ENCODE assay signal across 17 cellular contexts in the genomic region with DNA sequence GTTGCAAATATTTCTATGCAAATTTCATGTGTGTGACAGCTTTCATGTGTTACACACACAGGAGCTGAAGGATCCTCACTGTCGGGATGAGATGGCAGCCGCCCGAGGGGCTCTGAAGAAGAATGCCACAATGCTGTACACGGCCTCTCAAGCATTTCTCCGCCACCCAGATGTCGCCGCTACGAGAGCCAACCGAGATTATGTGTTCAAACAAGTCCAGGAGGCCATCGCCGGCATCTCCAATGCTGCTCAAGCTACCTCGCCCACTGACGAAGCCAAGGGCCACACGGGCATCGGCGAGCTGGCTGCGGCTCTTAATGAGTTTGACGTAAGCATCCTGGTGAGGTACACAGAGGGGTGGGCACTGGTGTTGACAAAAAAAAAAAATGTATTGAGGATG.
DNase-seq lines count a peak whose midpoint lies in the region; ATAC-seq, FAIRE-seq and TF ChIP-seq lines count a peak whose summit lies in the region.
"Had no signal": no experiment of that assay in that cellular context is flagged by ENCODE, and none has a peak within 500 bp of the region (broad histone marks: within the 10 kb centered on the region; RNA-seq: fewer than 3 reads in every experiment).

No MANE protein-coding gene starts in this region.

- H4K8ac ChIP-seq in H1 (ENCODE audit: extremely low read depth, insufficient read depth, low read length) (no peak overlapping the region), trophoblast cell (ENCODE audit: low read depth, low read length) (no peak overlapping the region)

- no peak for ATAC-seq in left colon

- H3K9me2 ChIP-seq in PC-9 (ENCODE audit: insufficient read depth): no peaks in the 10 kb centered on the region

- no peak overlapping the region for H3K27ac ChIP-seq in PC-9
- no peak overlapping the region for H3K27ac ChIP-seq in H1 (ENCODE audit: low read depth, low read length)
- no peak overlapping the region for H3K27ac ChIP-seq in trophoblast cell (ENCODE audit: low read depth, low read length)
- H3K27ac ChIP-seq: GM23248 had no signal

- no peaks in the 10 kb centered on the region for H3F3A ChIP-seq in PC-9 (ENCODE audit: insufficient read depth, low read depth)

- H3K79me2 ChIP-seq in PC-9 (ENCODE audit: low read depth) (no peaks in the 10 kb centered on the region), H1 (ENCODE audit: control insufficient read depth in 1 of 2, insufficient read depth in 2 of 2, low read length in 2 of 2) (no peaks in the 10 kb centered on the region), trophoblast cell (ENCODE audit: control insufficient read depth, insufficient read depth, low read length, poor library complexity) (no peaks in the 10 kb centered on the region)

- H3K14ac ChIP-seq in H1 (ENCODE audit: insufficient read length) (no peak overlapping the region), trophoblast cell (ENCODE audit: low read length) (no peak overlapping the region)

- H2BK5ac ChIP-seq in H1 (ENCODE audit: low read depth, low read length) (no peak overlapping the region), trophoblast cell (ENCODE audit: low read depth, low read length, poor library complexity) (no peak overlapping the region)

- H3K23me2 ChIP-seq in H1 (ENCODE audit: low read depth, low read length): no peaks in the 10 kb centered on the region

- H4K12ac ChIP-seq in trophoblast cell (ENCODE audit: low read depth, low read length): no peak overlapping the region

- no peak overlapping the region for H2AK5ac ChIP-seq in H1 (ENCODE audit: low read depth, low read length)
- no peak overlapping the region for H2AK5ac ChIP-seq in trophoblast cell (ENCODE audit: low read length)

- BruUV-seq in PC-9 (replicated peaks; lab: Mats Ljungman, UMichigan): no TSS peak

- no peak overlapping the region for H4K5ac ChIP-seq in H1 (ENCODE audit: insufficient read length, low read depth, low read length)

- H3K4me2 ChIP-seq in PC-9 (no peak overlapping the region), H1 (ENCODE audit: insufficient read depth in 1 of 2, low read depth in 2 of 2, low read length in 2 of 2) (no peak overlapping the region), trophoblast cell (ENCODE audit: low read length) (no peak overlapping the region)

- TF ChIP-seq EP300 in H1 (IDR thresholded peaks at IDR 0.05; ENCODE audit: borderline replicate concordance in 1 of 2, low read depth in 2 of 2, low read length in 2 of 2): no peak

- no peak overlapping the region for H2BK20ac ChIP-seq in H1 (ENCODE audit: low read length)

- no peak overlapping the region for H3K23ac ChIP-seq in H1 (ENCODE audit: insufficient read length)
- no peak overlapping the region for H3K23ac ChIP-seq in trophoblast cell (ENCODE audit: low read length)

- no peak overlapping the region for H3K4me3 ChIP-seq in PC-9
- H3K4me3 ChIP-seq in H1 (ENCODE audit: extremely low read depth in 1 of 4, insufficient read depth in 2 of 4, low read depth in 3 of 4, low read length in 4 of 4): no peak overlapping the region
- peak overlapping the region; percentile 56 for H3K4me3 ChIP-seq in trophoblast cell (ENCODE audit: low read depth, low read length)
- no peak overlapping the region for H3K4me3 ChIP-seq in HAP-1
- H3K4me3 ChIP-seq: GM23248 had no signal

- TF ChIP-seq CTCF in PC-9 (conservative IDR thresholded peaks at IDR 0.05): no peak
- TF ChIP-seq CTCF in H1 (IDR thresholded peaks at IDR 0.05; ENCODE audit: control extremely low read depth in 1 of 3, insufficient read depth in 1 of 3, low read depth in 1 of 3, low read length in 3 of 3): no peak

- POLR2A ChIA-PET in PC-9 (lab: Charles Lee; ENCODE audit: unreplicated experiment) (no interaction called here), H1 (lab: Charles Lee; ENCODE audit: partially characterized antibody) (no interaction called here)

- H3K18ac ChIP-seq in H1 (ENCODE audit: extremely low read depth, low read length): no peak overlapping the region
- no peak overlapping the region for H3K18ac ChIP-seq in trophoblast cell (ENCODE audit: low read length)

- H3K9ac ChIP-seq in H1 (replicated peaks in 1 of 4; ENCODE audit: extremely low read depth in 1 of 4, low read depth in 3 of 4, low read length in 3 of 4) (no peak overlapping the region), trophoblast cell (ENCODE audit: low read length) (no peak overlapping the region)
- H3K9ac ChIP-seq: GM23248 had no signal

- in situ Hi-C loops in HAP-1 (cut with MboI; ENCODE audit: low sequenced_read_pairs): no loop called here

- no peak for TF ChIP-seq POLR2A in H1 (IDR thresholded peaks at IDR 0.05; ENCODE audit: control extremely low read depth in 1 of 2, low read depth in 2 of 2, low read length in 2 of 2)

- no peak overlapping the region for H2BK15ac ChIP-seq in H1 (ENCODE audit: low read length)

- no peaks in the 10 kb centered on the region for H3K79me1 ChIP-seq in H1 (ENCODE audit: low read depth, low read length)
- H3K79me1 ChIP-seq in trophoblast cell (ENCODE audit: low read length): no peaks in the 10 kb centered on the region

- H3K36me3 ChIP-seq in PC-9 (ENCODE audit: low read depth) (no peaks in the 10 kb centered on the region), H1 (ENCODE audit: control insufficient read depth in 2 of 4, insufficient read depth in 4 of 4, low read length in 3 of 4) (no peaks in the 10 kb centered on the region), trophoblast cell (ENCODE audit: control insufficient read depth in 1 of 2, insufficient read depth in 2 of 2, low read length in 2 of 2) (no peaks in the 10 kb centered on the region), HAP-1 (replicated peaks) (no peaks in the 10 kb centered on the region)

- WGBS in H1 (ENCODE audit: extremely low coverage in 1 of 2, insufficient coverage in 1 of 2, insufficient read length in 1 of 2, insufficient replicate concordance in 2 of 2, low coverage in 1 of 2, low lambda C conversion rate in 2 of 2, missing lambda C conversion rate in 1 of 2), 2 experiments: 97% methylated on average over 18 of the region's 18 CpGs; no CpG with 5 or more reads in 1 of the 2 experiments
- WGBS in trophoblast cell (ENCODE audit: extremely low coverage, insufficient coverage, insufficient read length): no CpG with 5 or more reads among the region's 18 CpGs

- no peaks in the 10 kb centered on the region for H3K4me1 ChIP-seq in PC-9 (replicated peaks; ENCODE audit: insufficient read depth)
- H3K4me1 ChIP-seq in H1 (replicated peaks in 1 of 4; ENCODE audit: control insufficient read depth in 3 of 4, insufficient read depth in 4 of 4, low read length in 3 of 4): no peaks in the 10 kb centered on the region
- no peaks in the 10 kb centered on the region for H3K4me1 ChIP-seq in trophoblast cell (ENCODE audit: control insufficient read depth in 1 of 2, insufficient read depth in 2 of 2, low read length in 2 of 2)
- no peaks in the 10 kb centered on the region for H3K4me1 ChIP-seq in HAP-1

- no peaks in the 10 kb centered on the region; the same call in 1 of the 2 replicates for H3K27me3 ChIP-seq in PC-9 (ENCODE audit: insufficient read depth, low read depth)
- no peaks in the 10 kb centered on the region for H3K27me3 ChIP-seq in H1 (replicated peaks in 1 of 4; ENCODE audit: control insufficient read depth in 3 of 4, extremely low read depth in 1 of 4, insufficient read depth in 3 of 4, low read length in 3 of 4)
- no peaks in the 10 kb centered on the region for H3K27me3 ChIP-seq in trophoblast cell (ENCODE audit: insufficient read depth, low read length)
- H3K27me3 ChIP-seq in HAP-1 (ENCODE audit: low read depth): no peaks in the 10 kb centered on the region

- H2BK120ac ChIP-seq in H1 (replicated peaks; ENCODE audit: low read depth, low read length): no peak overlapping the region
- H2BK120ac ChIP-seq in trophoblast cell (ENCODE audit: insufficient read depth, low read length, poor library complexity): no peak overlapping the region

- 0 out of 2 replicates have a peak overlapping the region, but pooled peaks have one; percentile 8 for H2AFZ ChIP-seq in PC-9
- no peak overlapping the region for H2AFZ ChIP-seq in H1 (ENCODE audit: low read length)
- H2AFZ ChIP-seq in trophoblast cell (ENCODE audit: insufficient read depth, low read length, poor library complexity): no peak overlapping the region
- H2AFZ ChIP-seq: GM23248 had no signal

- intact Hi-C loops in PC-9 (cut with micrococcal nuclease; ENCODE audit: unreplicated experiment) (no loop called here), left colon (cut with DNase I, micrococcal nuclease) (no loop called here)

- no peaks in the 10 kb centered on the region for H4K20me1 ChIP-seq in PC-9 (ENCODE audit: insufficient read depth)
- no peaks in the 10 kb centered on the region for H4K20me1 ChIP-seq in H1 (replicated peaks in 1 of 2; ENCODE audit: control insufficient read depth in 1 of 2, insufficient read depth in 2 of 2, low read length in 2 of 2)

- FAIRE-seq in H1 (lab: Jason Lieb, UNC): no peak
- FAIRE-seq: G401.6, GM12892 had no signal

- CTCF ChIA-PET in PC-9 (lab: Charles Lee): no interaction called here
- CTCF ChIA-PET in H1 (lab: Charles Lee; ENCODE audit: partially characterized antibody): interaction anchor here (0.6 to 3.1 kb wide), 6 partner anchors 11 to 785 kb away, joined by 3 to 10 read pairs (median 4); no protein-coding TSS in a partner anchor

- no peak overlapping the region for H3K56ac ChIP-seq in H1 (replicated peaks; ENCODE audit: insufficient read length, low read depth, low read length)

- no peak for TF ChIP-seq RAD21 in H1 (IDR thresholded peaks at IDR 0.05 in 1 of 2, conservative IDR thresholded peaks at IDR 0.05 in 1 of 2; ENCODE audit: low read depth in 2 of 2, low read length in 2 of 2)

- H2BK12ac ChIP-seq in H1 (ENCODE audit: low read depth, low read length): no peak overlapping the region
- no peak overlapping the region for H2BK12ac ChIP-seq in trophoblast cell (ENCODE audit: low read length)

- H3K4ac ChIP-seq in H1 (replicated peaks; ENCODE audit: insufficient read length, low read depth, low read length) (peak overlapping the region; percentile 62), trophoblast cell (ENCODE audit: low read depth, low read length) (no peak overlapping the region)

- H3K9me3 ChIP-seq in PC-9 (ENCODE audit: insufficient read depth, low read depth) (no peaks in the 10 kb centered on the region), H1 (ENCODE audit: insufficient read depth in 2 of 2, low read depth in 1 of 2, low read length in 1 of 2) (no peaks in the 10 kb centered on the region; a peak in 1 of 4 replicates), trophoblast cell (ENCODE audit: insufficient read depth, low read depth, low read length) (peaks cover 3% of the 10 kb centered on the region), HAP-1 (no peaks in the 10 kb centered on the region)

- DNase-seq in PC-9: no peak
- DNase-seq in H1 (ENCODE audit: low read depth in 1 of 2, low spot score in 2 of 2): no peak
- no peak for DNase-seq in trophoblast cell
- no peak for DNase-seq in HAP-1 (ENCODE audit: low spot score in 2 of 2)
- DNase-seq in NCI-H226: no peak
- no peak for DNase-seq in left colon
- DNase-seq: C1 segment of cervical spinal cord; Calu3; CD4-positive, alpha-beta memory T cell; COR-L47; DMS153; DND-41; GM23248; H9; HFFc6 had no signal

- H4K91ac ChIP-seq in H1 (replicated peaks; ENCODE audit: insufficient read length, low read length) (no peak overlapping the region), trophoblast cell (ENCODE audit: low read depth, low read length) (no peak overlapping the region)

TF ChIP-seq in H1, 55 proteins besides CTCF, POLR2A, EP300 and RAD21 (continues in another document):
- no peak for TF ChIP-seq CHD2 (IDR thresholded peaks at IDR 0.05; ENCODE audit: low read length)
